ENCODE assay signal across 8 cellular contexts in genomic region chr9:99221266-99221622, GRCh38. TPM values are rescaled to one million over a fixed set of nuclear protein-coding genes. Genes with fewer than 3 reads are reported as not detected.
DNase-seq lines count a peak whose midpoint lies in the region; ATAC-seq and TF ChIP-seq lines count a peak whose summit lies in the region.

No MANE protein-coding gene starts in this region.

- H3K4me1 Mint-ChIP-seq in activated T-cell treated with anti-CD3 and anti-CD28 coated beads, Interleukin-2, amount 50 U/mL, for 4 hours (ENCODE audit: low read depth) = peaks cover 67% of the 10 kb centered on the region
- H3K4me1 Mint-ChIP-seq in WTC11 = peaks cover 30% of the 10 kb centered on the region

- no peak for DNase-seq in activated T-cell treated with anti-CD3 and anti-CD28 coated beads, Interleukin-2, amount 50 U/mL, for 4 hours
- no peak for DNase-seq in activated T-cell treated with anti-CD3 and anti-CD28 coated beads for 4 hours
- DNase-seq in WTC11 (ENCODE audit: low spot score) = no peak
- no peak for DNase-seq in iPS DF 6.9 (ENCODE audit: low read depth, low spot score)
- no peak for DNase-seq in hippocampal formation (lab: John Stamatoyannopoulos, UW)
- DNase-seq in activated CD4-positive, CD25-positive, alpha-beta regulatory T cell treated with anti-CD3 and anti-CD28 coated beads, Interleukin-2, amount 50 U/mL, for 72 hours = no peak
- DNase-seq in NCI-H524 (lab: John Stamatoyannopoulos, UW) = no peak

- H3K9me3 ChIP-seq in iPS DF 6.9 (ENCODE audit: control insufficient read depth, insufficient read depth, low read length) (no peaks in the 10 kb centered on the region), stomach smooth muscle (ENCODE audit: control insufficient read depth in 2 of 2, low read length in 2 of 2) (no peaks in the 10 kb centered on the region)

- ATAC-seq in activated T-cell treated with anti-CD3 and anti-CD28 coated beads, Interleukin-2, amount 50 U/mL, for 4 hours = no peak
- ATAC-seq in WTC11 = no peak

- H3K4me3 ChIP-seq in iPS DF 6.9 (ENCODE audit: low read length) (peak overlapping the region; percentile 85), stomach smooth muscle (ENCODE audit: low read length in 2 of 2) (peak overlapping the region; percentile 98 to 99)

- no peak for TF ChIP-seq CTCF in WTC11 (IDR thresholded peaks at IDR 0.05)

- H3K27me3 Mint-ChIP-seq in activated T-cell treated with anti-CD3 and anti-CD28 coated beads, Interleukin-2, amount 50 U/mL, for 4 hours (ENCODE audit: low read depth) = no peaks in the 10 kb centered on the region
- no peaks in the 10 kb centered on the region for H3K27me3 Mint-ChIP-seq in WTC11 (ENCODE audit: low read depth)

- peak overlapping the region; percentile 95 for H3K4me3 Mint-ChIP-seq in activated T-cell treated with anti-CD3 and anti-CD28 coated beads, Interleukin-2, amount 50 U/mL, for 4 hours
- peak overlapping the region; percentile 95 for H3K4me3 Mint-ChIP-seq in WTC11

- H3K27me3 ChIP-seq in iPS DF 6.9 (ENCODE audit: control insufficient read depth, insufficient read depth, low read length) (no peaks in the 10 kb centered on the region), stomach smooth muscle (ENCODE audit: control insufficient read depth in 1 of 2, insufficient read depth in 2 of 2, low read length in 2 of 2) (no peaks in the 10 kb centered on the region)

- POLR2A ChIA-PET in WTC11 (lab: Charles Lee) = interaction anchor here (0.8 to 1.7 kb wide), 6 partner anchors 10 to 218 kb away, joined by 3 to 11 read pairs (median 4); no protein-coding TSS in a partner anchor

- CTCF ChIA-PET in WTC11 (lab: Charles Lee) = interaction anchor here (0.8 to 3.0 kb wide), 5 partner anchors 10 to 190 kb away, joined by 3 to 31 read pairs (median 5); no protein-coding TSS in a partner anchor

- H3K9me3 Mint-ChIP-seq in activated T-cell treated with anti-CD3 and anti-CD28 coated beads, Interleukin-2, amount 50 U/mL, for 4 hours = no peaks in the 10 kb centered on the region
- no peaks in the 10 kb centered on the region for H3K9me3 Mint-ChIP-seq in WTC11

- H3K27ac Mint-ChIP-seq in WTC11 = peak overlapping the region; percentile 93

- H3K27ac ChIP-seq in iPS DF 6.9 (ENCODE audit: low read length) (no peak overlapping the region), stomach smooth muscle (ENCODE audit: low read length) (peak overlapping the region; percentile 92)

- H3K4me1 ChIP-seq in iPS DF 6.9 (ENCODE audit: control insufficient read depth, insufficient read depth, low read length) = no peaks in the 10 kb centered on the region
- H3K4me1 ChIP-seq in stomach smooth muscle (ENCODE audit: control insufficient read depth, insufficient read depth, low read length) = peaks cover 22% of the 10 kb centered on the region

- H3K36me3 Mint-ChIP-seq in activated T-cell treated with anti-CD3 and anti-CD28 coated beads, Interleukin-2, amount 50 U/mL, for 4 hours (ENCODE audit: insufficient read depth) = peaks cover 40% of the 10 kb centered on the region
- peaks cover 26% of the 10 kb centered on the region for H3K36me3 Mint-ChIP-seq in WTC11

- H3K9ac ChIP-seq in stomach smooth muscle (ENCODE audit: low read length in 2 of 2) = peak overlapping the region; percentile 96 to 99

- no CpG with 5 or more reads among the region's 26 CpGs for WGBS in iPS DF 6.9 (ENCODE audit: insufficient coverage, insufficient read length)

- no peaks in the 10 kb centered on the region for H3K36me3 ChIP-seq in iPS DF 6.9 (ENCODE audit: control insufficient read depth, insufficient read depth, low read length)
- H3K36me3 ChIP-seq in stomach smooth muscle (ENCODE audit: control insufficient read depth in 2 of 2, insufficient read depth in 2 of 2, low read length in 2 of 2) = peaks cover 5 to 11% of the 10 kb centered on the region in 2 donors

TF ChIP-seq in WTC11, 78 proteins besides CTCF, POLR2A, EP300 and RAD21:
- TF ChIP-seq RELA (CRISPR knock-in tag; IDR thresholded peaks at IDR 0.05; ENCODE audit: borderline replicate concordance) = peak; percentile 74; the same call in 1 of the 2 replicates
- TF ChIP-seq ZNF416 (CRISPR knock-in tag; IDR thresholded peaks at IDR 0.05) = no peak
- peak; percentile 7; the same call in 1 of the 2 replicates for TF ChIP-seq USF2 (CRISPR knock-in tag; IDR thresholded peaks at IDR 0.05)
- no peak for TF ChIP-seq FOXJ3 (CRISPR knock-in tag; IDR thresholded peaks at IDR 0.05; ENCODE audit: borderline replicate concordance)
- no peak for TF ChIP-seq ZNF425 (CRISPR knock-in tag; conservative IDR thresholded peaks at IDR 0.05)
- 0 out of 2 replicates have a peak, but pooled peaks have one; percentile 82 for TF ChIP-seq KAT7 (CRISPR knock-in tag; IDR thresholded peaks at IDR 0.05; ENCODE audit: borderline replicate concordance)
- no peak for TF ChIP-seq ERG (CRISPR knock-in tag; IDR thresholded peaks at IDR 0.05)
- no peak for TF ChIP-seq FOXP4 (CRISPR knock-in tag; IDR thresholded peaks at IDR 0.05)
- TF ChIP-seq ETV6 (CRISPR knock-in tag; IDR thresholded peaks at IDR 0.05) = no peak
- peak; percentile 74 for TF ChIP-seq PREB (CRISPR knock-in tag; IDR thresholded peaks at IDR 0.05; ENCODE audit: borderline replicate concordance)

RNA-seq across cellular contexts. Expression of gene ALG2, which starts 0.5 kb away (rescaled TPM):
- total RNA-seq in activated T-cell treated with anti-CD3 and anti-CD28 coated beads, Interleukin-2, amount 50 U/mL, for 4 hours = 10 to 100 TPM; 21.0 to 23.6 (median 23.4) TPM
- 24.0 to 25.2 TPM (median 25.0 TPM) in 3 replicates for total RNA-seq in WTC11 (2021)

RNA-seq across cellular contexts. Expression of gene SEC61B, which starts 0.8 kb away (rescaled TPM):
- total RNA-seq in activated T-cell treated with anti-CD3 and anti-CD28 coated beads, Interleukin-2, amount 50 U/mL, for 4 hours = 100 to 1,000 TPM; 220 to 246 (median 233) TPM
- 153 to 167 TPM (median 156 TPM) in 3 replicates for total RNA-seq in WTC11 (2021)
